11 cellular contexts compared by ENCODE assay signal in the genomic region with DNA sequence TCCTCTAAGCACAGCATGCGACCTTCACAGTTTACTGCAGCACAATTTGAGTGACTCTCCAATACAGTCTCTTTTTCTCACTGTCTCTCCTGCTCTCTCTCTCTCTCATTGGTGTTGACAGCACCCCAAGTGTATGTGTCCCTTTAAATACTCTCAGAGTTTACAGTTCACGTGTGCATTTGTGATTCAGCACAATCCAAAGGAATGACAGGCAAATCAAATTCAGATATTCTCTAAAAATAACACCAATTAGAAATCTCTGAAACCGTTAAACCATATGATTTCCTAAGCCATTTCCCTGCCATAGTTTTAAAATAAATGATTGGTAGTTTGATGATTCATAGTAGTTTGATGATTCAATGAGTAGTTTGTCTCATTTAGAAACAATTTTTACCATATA.
"Had no signal": no experiment of that assay in that cellular context is flagged by ENCODE, and none has a peak within 500 bp of the region (broad histone marks: within the 10 kb centered on the region; RNA-seq: fewer than 3 reads in every experiment).

No MANE protein-coding gene starts in this region.

- H3K27me3 ChIP-seq: thyroid gland had no signal

- H3K27ac Mint-ChIP-seq: activated CD4-positive, alpha-beta memory T cell treated with anti-CD3 and anti-CD28 coated beads, Interleukin-2, amount 10 ng/mL, durations not matched to agents 7 days and 5 days; stimulated activated memory B cell treated with anti-CD40 and anti-IgM and Interleukin-4, amounts not matched to agents 10 μg/mL and 1 μg/mL and 100 μg/mL, for 72 hours had no signal

- H3K9me3 ChIP-seq: thyroid gland had no signal

- H3K36me3 ChIP-seq: thyroid gland had no signal

- H3K4me1 Mint-ChIP-seq: activated CD4-positive, alpha-beta memory T cell treated with anti-CD3 and anti-CD28 coated beads, Interleukin-2, amount 10 ng/mL, durations not matched to agents 7 days and 5 days; stimulated activated memory B cell treated with anti-CD40 and anti-IgM and Interleukin-4, amounts not matched to agents 10 μg/mL and 1 μg/mL and 100 μg/mL, for 72 hours had no signal

- H3K4me1 ChIP-seq: parathyroid adenoma, thyroid gland had no signal

- H3K4me3 ChIP-seq: thyroid gland had no signal

- H3K36me3 Mint-ChIP-seq: stimulated activated memory B cell treated with anti-CD40 and anti-IgM and Interleukin-4, amounts not matched to agents 10 μg/mL and 1 μg/mL and 100 μg/mL, for 72 hours had no signal

- DNase-seq: activated CD4-positive, alpha-beta memory T cell treated with anti-CD3 and anti-CD28 coated beads, Interleukin-2, amount 10 ng/mL, durations not matched to agents 7 days and 5 days; activated CD4-positive, alpha-beta T cell treated with anti-CD3 and anti-CD28 coated beads for 4 hours; activated effector memory CD4-positive, alpha-beta T cell treated with Interleukin-2 at 50 U/mL for 16 hours; activated naive CD4-positive, alpha-beta T cell treated with anti-CD3 and anti-CD28 coated beads, Interleukin-2, amount 50 U/mL, for 16 hours; activated T-cell treated with anti-CD3 and anti-CD28 coated beads, Interleukin-2, amount 50 U/mL, for 4 hours; islet precursor cell; mammary epithelial cell; retina; thyroid gland had no signal

- H3K9me3 Mint-ChIP-seq: activated CD4-positive, alpha-beta memory T cell treated with anti-CD3 and anti-CD28 coated beads, Interleukin-2, amount 10 ng/mL, durations not matched to agents 7 days and 5 days; activated T-cell treated with anti-CD3 and anti-CD28 coated beads, Interleukin-2, amount 50 U/mL, for 4 hours; stimulated activated memory B cell treated with anti-CD40 and anti-IgM and Interleukin-4, amounts not matched to agents 10 μg/mL and 1 μg/mL and 100 μg/mL, for 72 hours had no signal

- H3K4me3 Mint-ChIP-seq: activated CD4-positive, alpha-beta memory T cell treated with anti-CD3 and anti-CD28 coated beads, Interleukin-2, amount 10 ng/mL, durations not matched to agents 7 days and 5 days; activated T-cell treated with anti-CD3 and anti-CD28 coated beads, Interleukin-2, amount 50 U/mL, for 4 hours; stimulated activated memory B cell treated with anti-CD40 and anti-IgM and Interleukin-4, amounts not matched to agents 10 μg/mL and 1 μg/mL and 100 μg/mL, for 72 hours had no signal
